ENCODE assay signal across 18 cellular contexts in genomic region chrX:54540289-54540688, GRCh38. TPM values are rescaled to one million over a fixed set of nuclear protein-coding genes. Genes with fewer than 3 reads are reported as not detected.
DNase-seq lines count a peak whose midpoint lies in the region; ATAC-seq and TF ChIP-seq lines count a peak whose summit lies in the region.
"Had no signal": no experiment of that assay in that cellular context is flagged by ENCODE, and none has a peak within 500 bp of the region (broad histone marks: within the 10 kb centered on the region; RNA-seq: fewer than 3 reads in every experiment).

No MANE protein-coding gene starts in this region.

- H2AFZ ChIP-seq in H9 (ENCODE audit: low read length), result no peak overlapping the region

- no peak overlapping the region for H3K4me2 ChIP-seq in H9 (ENCODE audit: insufficient read depth, insufficient read length, low read length)

- H3K14ac ChIP-seq in H9 (ENCODE audit: insufficient read depth, low read length), result no peak overlapping the region

- peaks cover 46 to 86% (median 66%) of the 10 kb centered on the region in 3 experiments; a peak in 6 of 7 replicates for H3K36me3 Mint-ChIP-seq in H9 (ENCODE audit: insufficient read depth in 1 of 3, low read depth in 3 of 3)
- H3K36me3 Mint-ChIP-seq in activated naive CD4-positive, alpha-beta T cell treated with anti-CD3 and anti-CD28 coated beads for 36 hours (ENCODE audit: low read depth), result peaks cover 34% of the 10 kb centered on the region
- peaks cover 55% of the 10 kb centered on the region for H3K36me3 Mint-ChIP-seq in MCF 10A (ENCODE audit: insufficient read depth, unreplicated experiment)

- peaks cover 25% of the 10 kb centered on the region for H3K36me3 ChIP-seq in brain microvascular endothelial cell (replicated peaks)
- peaks cover 48% of the 10 kb centered on the region for H3K36me3 ChIP-seq in suprapubic skin

- H3K27me3 Mint-ChIP-seq in H9 (ENCODE audit: low read depth) (peaks cover 2% of the 10 kb centered on the region; the same call in 1 of the 2 replicates), MCF 10A (ENCODE audit: insufficient read depth, unreplicated experiment) (peaks cover 23% of the 10 kb centered on the region)
- no peaks in the 10 kb centered on the region for H3K27me3 Mint-ChIP-seq in activated naive CD4-positive, alpha-beta T cell treated with anti-CD3 and anti-CD28 coated beads for 36 hours (ENCODE audit: low read depth)
- H3K27me3 Mint-ChIP-seq: type B pancreatic cell had no signal

- H3K4ac ChIP-seq in H9 (ENCODE audit: low read depth, low read length), result no peak overlapping the region

- peak; percentile 19; the same call in 1 of the 3 replicates for TF ChIP-seq CTCF in H9 (conservative IDR thresholded peaks at IDR 0.05)
- TF ChIP-seq CTCF in brain microvascular endothelial cell (IDR thresholded peaks at IDR 0.05; ENCODE audit: low read depth, low read length, missing control alignments), result peak; percentile 44
- no peak for TF ChIP-seq CTCF in MCF 10A (IDR thresholded peaks at IDR 0.05; ENCODE audit: unreplicated experiment)
- TF ChIP-seq CTCF in suprapubic skin (IDR thresholded peaks at IDR 0.05), result no peak

- H3K79me1 ChIP-seq in H9 (ENCODE audit: insufficient read depth, low read depth, low read length, poor library complexity, severe bottlenecking), result no peaks in the 10 kb centered on the region

- no peak overlapping the region for H2BK15ac ChIP-seq in H9 (ENCODE audit: low read depth, low read length)

- CTCF ChIA-PET in activated naive CD4-positive, alpha-beta T cell treated with anti-CD3 and anti-CD28 coated beads for 36 hours (lab: Charles Lee), result no interaction called here
- CTCF ChIA-PET in MCF 10A (lab: Yijun Ruan, JAX), result no interaction called here

- H4K91ac ChIP-seq in H9 (ENCODE audit: insufficient read length, low read depth, low read length), result no peak overlapping the region

- H3K4me1 Mint-ChIP-seq in H9, result no peaks in the 10 kb centered on the region
- H3K4me1 Mint-ChIP-seq in activated naive CD4-positive, alpha-beta T cell treated with anti-CD3 and anti-CD28 coated beads for 36 hours (ENCODE audit: low read depth), result peaks cover 2% of the 10 kb centered on the region
- no peaks in the 10 kb centered on the region for H3K4me1 Mint-ChIP-seq in MCF 10A (ENCODE audit: insufficient read depth, unreplicated experiment)
- H3K4me1 Mint-ChIP-seq: neural crest cell had no signal

- H3K9me3 ChIP-seq in H9 (ENCODE audit: control insufficient read depth, low read depth, low read length) (peaks cover 32% of the 10 kb centered on the region), suprapubic skin (no peaks in the 10 kb centered on the region)
- H3K9me3 ChIP-seq: Peyer's patch had no signal

- H3K23me2 ChIP-seq in H9 (ENCODE audit: insufficient read length, low read depth, low read length, poor library complexity, severe bottlenecking), result no peaks in the 10 kb centered on the region

- no peak overlapping the region for H2BK120ac ChIP-seq in H9 (ENCODE audit: low read depth, low read length, poor library complexity, severe bottlenecking)

- no peaks in the 10 kb centered on the region for H4K20me1 ChIP-seq in H9 (ENCODE audit: control insufficient read depth, insufficient read depth, insufficient read length)

- no peak overlapping the region for H3K4me3 ChIP-seq in brain microvascular endothelial cell (ENCODE audit: low read depth, low read length)
- no peak overlapping the region for H3K4me3 ChIP-seq in suprapubic skin
- H3K4me3 ChIP-seq: Peyer's patch had no signal

- no peak overlapping the region for H3K56ac ChIP-seq in H9 (ENCODE audit: insufficient read length, low read depth, low read length)

- no peak overlapping the region for H3T11ph ChIP-seq in H9 (ENCODE audit: low read length)

- H3K23ac ChIP-seq in H9 (ENCODE audit: insufficient read length, low read depth, low read length), result no peak overlapping the region

- no peak overlapping the region for H2BK20ac ChIP-seq in H9 (ENCODE audit: low read depth, low read length, poor library complexity, severe bottlenecking)

- H3K4me1 ChIP-seq in H9 (ENCODE audit: insufficient read depth, low read length), result no peaks in the 10 kb centered on the region
- H3K4me1 ChIP-seq in suprapubic skin, result no peaks in the 10 kb centered on the region
- H3K4me1 ChIP-seq: Peyer's patch had no signal

- no peak overlapping the region for H3K9ac ChIP-seq in H9 (ENCODE audit: extremely low read depth, insufficient read length, low read length)

- H3K4me3 Mint-ChIP-seq in H9 (no peak overlapping the region), MCF 10A (ENCODE audit: unreplicated experiment) (no peak overlapping the region)
- no peak overlapping the region for H3K4me3 Mint-ChIP-seq in activated naive CD4-positive, alpha-beta T cell treated with anti-CD3 and anti-CD28 coated beads for 36 hours
- H3K4me3 Mint-ChIP-seq: activated CD8-positive, alpha-beta T cell treated with anti-CD3 and anti-CD28 coated beads, Interleukin-2, amount 10 ng/mL, durations not matched to agents 7 days and 5 days; neural crest cell; type B pancreatic cell had no signal

- ATAC-seq in HG03469 (IDR thresholded peaks at IDR 0.05; ENCODE audit: unreplicated experiment), result no peak
- ATAC-seq: activated CD8-positive, alpha-beta T cell treated with anti-CD3 and anti-CD28 coated beads, Interleukin-2, amount 10 ng/mL, durations not matched to agents 7 days and 5 days; HCT116 had no signal

- H2BK5ac ChIP-seq in H9 (ENCODE audit: insufficient read length, low read length), result no peak overlapping the region

- no peak overlapping the region for H3K18ac ChIP-seq in H9 (ENCODE audit: insufficient read length, low read depth, low read length)

- H3K9me3 Mint-ChIP-seq in H9, result peaks cover 60 to 65% of the 10 kb centered on the region in 2 experiments
- no peaks in the 10 kb centered on the region for H3K9me3 Mint-ChIP-seq in activated naive CD4-positive, alpha-beta T cell treated with anti-CD3 and anti-CD28 coated beads for 36 hours
- no peaks in the 10 kb centered on the region for H3K9me3 Mint-ChIP-seq in MCF 10A (ENCODE audit: unreplicated experiment)
- H3K9me3 Mint-ChIP-seq: type B pancreatic cell had no signal

- H3K27me3 ChIP-seq in H9 (ENCODE audit: insufficient read depth, low read length), result no peaks in the 10 kb centered on the region
- H3K27me3 ChIP-seq in brain microvascular endothelial cell (replicated peaks), result no peaks in the 10 kb centered on the region
- H3K27me3 ChIP-seq in suprapubic skin, result no peaks in the 10 kb centered on the region
- H3K27me3 ChIP-seq: Peyer's patch had no signal

- no peaks in the 10 kb centered on the region for H3K79me2 ChIP-seq in H9 (ENCODE audit: insufficient read depth, low read length)

- no peak overlapping the region for H4K8ac ChIP-seq in H9 (replicated peaks; ENCODE audit: insufficient read length, low read depth, low read length)

- DNase-seq in A172 (ENCODE audit: low spot score), result peak; percentile 40
- DNase-seq in H9, result no peak
- peak; percentile 64 for DNase-seq in brain microvascular endothelial cell
- peak; percentile 45 for DNase-seq in hepatic stellate cell (ENCODE audit: low spot score)
- no peak for DNase-seq in activated naive CD4-positive, alpha-beta T cell treated with anti-CD3 and anti-CD28 coated beads for 36 hours
- DNase-seq in MCF 10A (ENCODE audit: unreplicated experiment), result no peak
- no peak for DNase-seq in suprapubic skin (ENCODE audit: low spot score in 2 of 2)
- DNase-seq: activated CD8-positive, alpha-beta T cell treated with anti-CD3 and anti-CD28 coated beads, Interleukin-2, amount 10 ng/mL, durations not matched to agents 7 days and 5 days; activated naive CD4-positive, alpha-beta T cell; foreskin melanocyte; NCI-H1417; NCI-H526; Peyer's patch; T1000 had no signal

- H3K27ac Mint-ChIP-seq in H9 (no peak overlapping the region), MCF 10A (ENCODE audit: low read depth, unreplicated experiment) (no peak overlapping the region)
- no peak overlapping the region for H3K27ac Mint-ChIP-seq in activated naive CD4-positive, alpha-beta T cell treated with anti-CD3 and anti-CD28 coated beads for 36 hours
- H3K27ac Mint-ChIP-seq: activated CD8-positive, alpha-beta T cell treated with anti-CD3 and anti-CD28 coated beads, Interleukin-2, amount 10 ng/mL, durations not matched to agents 7 days and 5 days; type B pancreatic cell had no signal

- BruUV-seq in MCF 10A (replicated peaks; lab: Mats Ljungman, UMichigan), result no TSS peak

- H2AK5ac ChIP-seq in H9 (ENCODE audit: insufficient read length, low read length), result no peak overlapping the region

- no peak for TF ChIP-seq EP300 in suprapubic skin (IDR thresholded peaks at IDR 0.05)

- no peak overlapping the region for H2BK12ac ChIP-seq in H9 (ENCODE audit: insufficient read length, low read depth, low read length)

- in situ Hi-C loops in brain microvascular endothelial cell (cut with HindIII; ENCODE audit: low pct_ligation_motif_present, low sequenced_read_pairs), result no loop called here

- H4K5ac ChIP-seq in H9 (ENCODE audit: insufficient read length, low read depth, low read length), result no peak overlapping the region

- POLR2A ChIA-PET in MCF 10A (lab: Yijun Ruan, JAX), result no interaction called here

- intact Hi-C loops in activated naive CD4-positive, alpha-beta T cell treated with anti-CD3 and anti-CD28 coated beads for 36 hours (cut with micrococcal nuclease), result no loop called here
- intact Hi-C loops in MCF 10A (cut with micrococcal nuclease), result no loop called here

- H3K27ac ChIP-seq in H9 (ENCODE audit: insufficient read length, low read depth, low read length) (no peak overlapping the region), brain microvascular endothelial cell (peak overlapping the region; percentile 52), suprapubic skin (no peak overlapping the region)
- H3K27ac ChIP-seq: Peyer's patch had no signal

- no peak for TF ChIP-seq POLR2A in suprapubic skin (IDR thresholded peaks at IDR 0.05)

- no CpG with 5 or more reads among the region's 4 CpGs for WGBS in H9 (ENCODE audit: extremely low coverage, insufficient read length, low lambda C conversion rate)
- WGBS in suprapubic skin, result 77% methylated on average over 4 of the region's 4 CpGs

RNA-seq across cellular contexts. Expression of gene GNL3L, which starts 10.3 kb away (rescaled TPM):
- total RNA-seq in A172 (2014; rRNA removed; shearing (Covaris generic)), result 47.1 and 51.1 TPM in 2 replicates
- total RNA-seq in H9 (2021), result 64.0 and 69.2 TPM in 2 replicates
- 10 to 100 TPM; 47.6 to 47.9 TPM for total RNA-seq in activated naive CD4-positive, alpha-beta T cell treated with anti-CD3 and anti-CD28 coated beads for 36 hours
- total RNA-seq in MCF 10A (2022), result 37.6 and 46.2 TPM in 2 replicates
- total RNA-seq in suprapubic skin, result 10 to 100 TPM; 28.0 to 39.2 (median 32.4) TPM

RNA-seq across cellular contexts. Expression of gene FGD1, which starts 44.3 kb away (rescaled TPM):
- 11.2 and 12.0 TPM in 2 replicates for total RNA-seq in A172 (2014; rRNA removed; shearing (Covaris generic))
- total RNA-seq in H9 (2021) (19.2 and 20.2 TPM in 2 replicates), MCF 10A (2022) (13.9 and 15.6 TPM in 2 replicates), suprapubic skin (1 to 10 TPM; 5.8 to 9.5 (median 8.6) TPM)
- total RNA-seq in activated naive CD4-positive, alpha-beta T cell treated with anti-CD3 and anti-CD28 coated beads for 36 hours, result under 1 TPM; 0.30 to 0.38 TPM
- total RNA-seq: activated CD8-positive, alpha-beta T cell treated with anti-CD3 and anti-CD28 coated beads, Interleukin-2, amount 10 ng/mL, durations not matched to agents 7 days and 5 days had no signal

Comparison
In these comparisons a context has a peak if more than half of its experiments do, and no peak if none do; other contexts are left out.
1. DNase-seq: peak in A172 (single experiment), brain microvascular endothelial cell (single experiment) and hepatic stellate cell (single experiment); none in H9 (single experiment), activated naive CD4-positive, alpha-beta T cell treated with anti-CD3 and anti-CD28 coated beads for 36 hours (single experiment), MCF 10A (single experiment) and suprapubic skin (0 of 2).
2. CTCF ChIP-seq: peak in H9 (single experiment) and brain microvascular endothelial cell (single experiment); none in MCF 10A (single experiment) and suprapubic skin (0 of 2).